1 cellular context compared by ENCODE assay signal in genomic region chr2:3520591-3520990, GRCh38.
TF ChIP-seq lines count a peak whose summit lies in the region.

No MANE protein-coding gene starts in this region.

TF ChIP-seq in HepG2, 621 proteins besides CTCF, POLR2A, EP300 and RAD21:
- no peak for TF ChIP-seq ZNF18 (CRISPR knock-in tag; IDR thresholded peaks at IDR 0.05; ENCODE audit: insufficient replicate concordance)
- 0 out of 2 replicates have a peak, but pooled peaks have one; percentile 19 for TF ChIP-seq POLR2AphosphoS5 (IDR thresholded peaks at IDR 0.05; ENCODE audit: low read depth, low read length)
- TF ChIP-seq ZXDC (CRISPR knock-in tag; IDR thresholded peaks at IDR 0.05) = 0 out of 2 replicates have a peak, but pooled peaks have one; percentile 46
TF ChIP-seq in HepG2: peak in this region for 2.
